ENCODE assay signal across 8 cellular contexts in the genomic region with DNA sequence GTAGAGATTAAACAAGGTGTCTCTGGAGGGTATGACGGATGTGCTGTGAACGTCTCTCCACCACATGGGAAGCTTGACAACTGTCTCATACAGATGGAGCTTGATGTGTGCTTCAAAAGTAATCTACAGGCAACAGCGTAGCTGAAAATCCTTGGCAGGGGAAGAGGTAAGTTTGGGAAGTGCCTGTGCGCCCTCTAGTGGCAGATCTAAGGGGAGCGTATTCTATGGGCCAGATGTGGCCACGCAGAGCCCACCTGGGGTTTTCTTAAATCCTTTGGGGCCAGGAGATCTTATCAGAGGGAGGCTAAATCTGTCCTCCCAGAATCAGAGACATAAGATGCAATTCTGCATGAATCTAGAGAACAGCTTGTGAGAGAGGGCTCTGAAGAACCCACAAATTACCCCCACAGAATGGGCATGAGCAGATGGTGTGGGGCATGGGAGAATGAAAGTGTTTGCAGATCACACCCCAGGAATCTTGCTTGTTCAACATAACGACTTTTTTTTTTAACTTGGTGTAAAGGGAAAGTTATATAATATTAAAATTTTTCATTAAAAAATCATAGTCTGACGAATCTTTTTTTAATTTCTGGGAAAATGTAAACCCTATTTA.
A peak's percentile ranks its signal among the peaks of the same experiment; 100 is the strongest.
DNase-seq lines count a peak whose midpoint lies in the region; ATAC-seq and TF ChIP-seq lines count a peak whose summit lies in the region.

No MANE protein-coding gene starts in this region.

- H3K27ac ChIP-seq in RWPE2 (ENCODE audit: poor library complexity, severe bottlenecking) (no peak overlapping the region), parathyroid adenoma (no peak overlapping the region), upper lobe of right lung (no peak overlapping the region)

- H3K36me3 ChIP-seq in RWPE2 (ENCODE audit: low read depth) = no peaks in the 10 kb centered on the region
- no peaks in the 10 kb centered on the region for H3K36me3 ChIP-seq in parathyroid adenoma (ENCODE audit: control insufficient read depth, insufficient read depth, low read length)
- H3K36me3 ChIP-seq in upper lobe of right lung = no peaks in the 10 kb centered on the region

- H3K27me3 ChIP-seq in RWPE2 (ENCODE audit: insufficient read depth, poor library complexity, severe bottlenecking) = no peaks in the 10 kb centered on the region
- H3K27me3 ChIP-seq in parathyroid adenoma (ENCODE audit: control insufficient read depth, insufficient read depth, low read length) = no peaks in the 10 kb centered on the region
- no peaks in the 10 kb centered on the region for H3K27me3 ChIP-seq in upper lobe of right lung

- H3K4me1 ChIP-seq in RWPE2 (ENCODE audit: insufficient read depth, poor library complexity, severe bottlenecking) = no peaks in the 10 kb centered on the region
- no peaks in the 10 kb centered on the region for H3K4me1 ChIP-seq in parathyroid adenoma
- no peaks in the 10 kb centered on the region for H3K4me1 ChIP-seq in upper lobe of right lung

- no peak overlapping the region for H3K9ac ChIP-seq in parathyroid adenoma

- H3K79me2 ChIP-seq in parathyroid adenoma = no peaks in the 10 kb centered on the region

- H3K4me3 ChIP-seq in RWPE2 (ENCODE audit: severe bottlenecking) (no peak overlapping the region), parathyroid adenoma (ENCODE audit: low read depth, low read length) (no peak overlapping the region), upper lobe of right lung (no peak overlapping the region)

- TF ChIP-seq CTCF in RWPE2 (IDR thresholded peaks at IDR 0.05; ENCODE audit: poor library complexity, severe bottlenecking) (peak; percentile 95), parathyroid adenoma (IDR thresholded peaks at IDR 0.05) (peak; percentile 90), upper lobe of right lung (IDR thresholded peaks at IDR 0.05) (peak; percentile 96)

- H3K9me3 ChIP-seq in RWPE2 (ENCODE audit: severe bottlenecking) = no peaks in the 10 kb centered on the region
- no peaks in the 10 kb centered on the region for H3K9me3 ChIP-seq in parathyroid adenoma (ENCODE audit: control insufficient read depth, low read length)
- H3K9me3 ChIP-seq in upper lobe of right lung = no peaks in the 10 kb centered on the region

- DNase-seq in CMK (ENCODE audit: low read depth) (peak; percentile 14), RWPE2 (ENCODE audit: low spot score) (no peak), germinal center (ENCODE audit: low spot score) (peak; percentile 33), upper lobe of right lung (peak; percentile 68)
- DNase-seq in activated effector memory CD4-positive, alpha-beta T cell treated with Interleukin-2 at 50 U/mL for 16 hours = peak; percentile 36

- H3K4me2 ChIP-seq in parathyroid adenoma (ENCODE audit: low read length) = no peak overlapping the region

- peak overlapping the region; percentile 65 for H2AFZ ChIP-seq in parathyroid adenoma

- intact Hi-C loops in upper lobe of right lung (cut with DNase I) = no loop called here

- no peak for TF ChIP-seq EP300 in Ishikawa (IDR thresholded peaks at IDR 0.05; ENCODE audit: borderline replicate concordance)

- peak; percentile 82 for TF ChIP-seq RAD21 in Ishikawa (IDR thresholded peaks at IDR 0.05; ENCODE audit: low read depth)

- ATAC-seq in GM19452 (IDR thresholded peaks at IDR 0.05; ENCODE audit: unreplicated experiment) (peak; percentile 69), RWPE2 (ENCODE audit: low read depth) (peak; percentile 88), upper lobe of right lung (peak; percentile 96)

TF ChIP-seq in Ishikawa, 13 proteins besides CTCF, POLR2A, EP300 and RAD21:
- TF ChIP-seq, protein P1, sequence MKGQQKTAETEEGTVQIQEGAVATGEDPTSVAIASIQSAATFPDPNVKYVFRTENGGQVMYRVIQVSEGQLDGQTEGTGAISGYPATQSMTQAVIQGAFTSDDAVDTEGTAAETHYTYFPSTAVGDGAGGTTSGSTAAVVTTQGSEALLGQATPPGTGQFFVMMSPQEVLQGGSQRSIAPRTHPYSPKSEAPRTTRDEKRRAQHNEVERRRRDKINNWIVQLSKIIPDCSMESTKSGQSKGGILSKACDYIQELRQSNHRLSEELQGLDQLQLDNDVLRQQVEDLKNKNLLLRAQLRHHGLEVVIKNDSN (IDR thresholded peaks at IDR 0.05) = no peak
- TF ChIP-seq YY1 (IDR thresholded peaks at IDR 0.05; ENCODE audit: low read depth) (no peak), NFIC (IDR thresholded peaks at IDR 0.05) (no peak), TEAD4 (IDR thresholded peaks at IDR 0.05) (no peak)
- TF ChIP-seq, protein P2, sequence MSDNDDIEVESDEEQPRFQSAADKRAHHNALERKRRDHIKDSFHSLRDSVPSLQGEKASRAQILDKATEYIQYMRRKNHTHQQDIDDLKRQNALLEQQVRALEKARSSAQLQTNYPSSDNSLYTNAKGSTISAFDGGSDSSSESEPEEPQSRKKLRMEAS (IDR thresholded peaks at IDR 0.05) = no peak
